ENCODE assay signal across 1 cellular context in the genomic region with DNA sequence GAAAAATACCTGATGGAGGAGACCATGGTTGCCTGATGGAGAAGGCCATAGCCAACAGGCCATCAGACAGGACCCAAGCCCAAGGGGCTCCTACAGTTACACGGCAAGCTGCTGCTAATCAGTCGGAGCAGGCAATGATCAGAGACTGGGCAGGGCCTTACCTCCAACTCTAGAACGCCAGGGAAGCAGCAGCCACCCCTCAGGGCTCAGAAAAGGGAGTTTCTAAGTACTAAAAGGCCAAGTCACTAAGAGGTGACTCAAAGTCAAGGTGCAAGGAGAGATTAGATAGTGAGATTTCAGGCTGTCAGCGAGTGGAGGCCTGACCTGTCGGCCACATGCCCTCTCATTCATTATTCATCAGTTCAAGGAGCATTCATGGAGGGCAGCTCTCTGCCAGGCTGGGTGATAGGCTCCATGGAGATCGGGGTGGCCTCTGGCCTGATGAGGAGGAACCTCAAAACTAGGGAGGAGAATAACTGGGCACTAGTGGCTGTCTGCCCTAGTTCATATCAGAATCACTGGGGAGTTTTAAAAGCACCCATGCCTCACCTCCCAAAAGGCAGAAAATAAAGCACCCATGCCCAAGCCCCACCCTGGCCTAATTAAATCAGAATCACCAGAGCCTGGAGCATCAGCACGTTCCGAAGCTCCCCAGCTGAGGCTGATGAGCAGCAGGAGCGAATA.
TF ChIP-seq lines count a peak whose summit lies in the region.

No MANE protein-coding gene starts in this region.

TF ChIP-seq in K562, 482 proteins besides CTCF, POLR2A, EP300 and RAD21 (continued from another document and continues in another):
- no peak for TF ChIP-seq CAMTA2 (CRISPR knock-in tag; conservative IDR thresholded peaks at IDR 0.05)
- TF ChIP-seq, protein P1, sequence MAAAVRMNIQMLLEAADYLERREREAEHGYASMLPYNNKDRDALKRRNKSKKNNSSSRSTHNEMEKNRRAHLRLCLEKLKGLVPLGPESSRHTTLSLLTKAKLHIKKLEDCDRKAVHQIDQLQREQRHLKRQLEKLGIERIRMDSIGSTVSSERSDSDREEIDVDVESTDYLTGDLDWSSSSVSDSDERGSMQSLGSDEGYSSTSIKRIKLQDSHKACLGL (CRISPR knock-in tag; IDR thresholded peaks at IDR 0.05; ENCODE audit: borderline replicate concordance, poor library complexity, severe bottlenecking): no peak
- TF ChIP-seq, protein P2, sequence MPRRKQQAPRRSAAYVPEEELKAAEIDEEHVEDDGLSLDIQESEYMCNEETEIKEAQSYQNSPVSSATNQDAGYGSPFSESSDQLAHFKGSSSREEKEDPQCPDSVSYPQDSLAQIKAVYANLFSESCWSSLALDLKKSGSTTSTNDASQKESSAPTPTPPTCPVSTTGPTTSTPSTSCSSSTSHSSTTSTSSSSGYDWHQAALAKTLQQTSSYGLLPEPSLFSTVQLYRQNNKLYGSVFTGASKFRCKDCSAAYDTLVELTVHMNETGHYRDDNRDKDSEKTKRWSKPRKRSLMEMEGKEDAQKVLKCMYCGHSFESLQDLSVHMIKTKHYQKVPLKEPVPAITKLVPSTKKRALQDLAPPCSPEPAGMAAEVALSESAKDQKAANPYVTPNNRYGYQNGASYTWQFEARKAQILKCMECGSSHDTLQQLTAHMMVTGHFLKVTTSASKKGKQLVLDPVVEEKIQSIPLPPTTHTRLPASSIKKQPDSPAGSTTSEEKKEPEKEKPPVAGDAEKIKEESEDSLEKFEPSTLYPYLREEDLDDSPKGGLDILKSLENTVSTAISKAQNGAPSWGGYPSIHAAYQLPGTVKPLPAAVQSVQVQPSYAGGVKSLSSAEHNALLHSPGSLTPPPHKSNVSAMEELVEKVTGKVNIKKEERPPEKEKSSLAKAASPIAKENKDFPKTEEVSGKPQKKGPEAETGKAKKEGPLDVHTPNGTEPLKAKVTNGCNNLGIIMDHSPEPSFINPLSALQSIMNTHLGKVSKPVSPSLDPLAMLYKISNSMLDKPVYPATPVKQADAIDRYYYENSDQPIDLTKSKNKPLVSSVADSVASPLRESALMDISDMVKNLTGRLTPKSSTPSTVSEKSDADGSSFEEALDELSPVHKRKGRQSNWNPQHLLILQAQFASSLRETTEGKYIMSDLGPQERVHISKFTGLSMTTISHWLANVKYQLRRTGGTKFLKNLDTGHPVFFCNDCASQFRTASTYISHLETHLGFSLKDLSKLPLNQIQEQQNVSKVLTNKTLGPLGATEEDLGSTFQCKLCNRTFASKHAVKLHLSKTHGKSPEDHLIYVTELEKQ (CRISPR knock-in tag; IDR thresholded peaks at IDR 0.05): no peak
- no peak for TF ChIP-seq GMEB1 (CRISPR knock-in tag; IDR thresholded peaks at IDR 0.05)
- no peak for TF ChIP-seq ZKSCAN3 (CRISPR knock-in tag; IDR thresholded peaks at IDR 0.05)
- no peak for TF ChIP-seq ZNF511 (CRISPR knock-in tag; IDR thresholded peaks at IDR 0.05)
- no peak for TF ChIP-seq NR2F6 (CRISPR knock-in tag; IDR thresholded peaks at IDR 0.05)
- no peak for TF ChIP-seq SNRNP70 (optimal IDR thresholded peaks at IDR 0.05; ENCODE audit: low read depth, low read length)
- no peak for TF ChIP-seq ARHGAP35 (IDR thresholded peaks at IDR 0.05; ENCODE audit: partially characterized antibody)
- no peak for TF ChIP-seq CGGBP1 (CRISPR knock-in tag; IDR thresholded peaks at IDR 0.05)
- TF ChIP-seq, protein P3, sequence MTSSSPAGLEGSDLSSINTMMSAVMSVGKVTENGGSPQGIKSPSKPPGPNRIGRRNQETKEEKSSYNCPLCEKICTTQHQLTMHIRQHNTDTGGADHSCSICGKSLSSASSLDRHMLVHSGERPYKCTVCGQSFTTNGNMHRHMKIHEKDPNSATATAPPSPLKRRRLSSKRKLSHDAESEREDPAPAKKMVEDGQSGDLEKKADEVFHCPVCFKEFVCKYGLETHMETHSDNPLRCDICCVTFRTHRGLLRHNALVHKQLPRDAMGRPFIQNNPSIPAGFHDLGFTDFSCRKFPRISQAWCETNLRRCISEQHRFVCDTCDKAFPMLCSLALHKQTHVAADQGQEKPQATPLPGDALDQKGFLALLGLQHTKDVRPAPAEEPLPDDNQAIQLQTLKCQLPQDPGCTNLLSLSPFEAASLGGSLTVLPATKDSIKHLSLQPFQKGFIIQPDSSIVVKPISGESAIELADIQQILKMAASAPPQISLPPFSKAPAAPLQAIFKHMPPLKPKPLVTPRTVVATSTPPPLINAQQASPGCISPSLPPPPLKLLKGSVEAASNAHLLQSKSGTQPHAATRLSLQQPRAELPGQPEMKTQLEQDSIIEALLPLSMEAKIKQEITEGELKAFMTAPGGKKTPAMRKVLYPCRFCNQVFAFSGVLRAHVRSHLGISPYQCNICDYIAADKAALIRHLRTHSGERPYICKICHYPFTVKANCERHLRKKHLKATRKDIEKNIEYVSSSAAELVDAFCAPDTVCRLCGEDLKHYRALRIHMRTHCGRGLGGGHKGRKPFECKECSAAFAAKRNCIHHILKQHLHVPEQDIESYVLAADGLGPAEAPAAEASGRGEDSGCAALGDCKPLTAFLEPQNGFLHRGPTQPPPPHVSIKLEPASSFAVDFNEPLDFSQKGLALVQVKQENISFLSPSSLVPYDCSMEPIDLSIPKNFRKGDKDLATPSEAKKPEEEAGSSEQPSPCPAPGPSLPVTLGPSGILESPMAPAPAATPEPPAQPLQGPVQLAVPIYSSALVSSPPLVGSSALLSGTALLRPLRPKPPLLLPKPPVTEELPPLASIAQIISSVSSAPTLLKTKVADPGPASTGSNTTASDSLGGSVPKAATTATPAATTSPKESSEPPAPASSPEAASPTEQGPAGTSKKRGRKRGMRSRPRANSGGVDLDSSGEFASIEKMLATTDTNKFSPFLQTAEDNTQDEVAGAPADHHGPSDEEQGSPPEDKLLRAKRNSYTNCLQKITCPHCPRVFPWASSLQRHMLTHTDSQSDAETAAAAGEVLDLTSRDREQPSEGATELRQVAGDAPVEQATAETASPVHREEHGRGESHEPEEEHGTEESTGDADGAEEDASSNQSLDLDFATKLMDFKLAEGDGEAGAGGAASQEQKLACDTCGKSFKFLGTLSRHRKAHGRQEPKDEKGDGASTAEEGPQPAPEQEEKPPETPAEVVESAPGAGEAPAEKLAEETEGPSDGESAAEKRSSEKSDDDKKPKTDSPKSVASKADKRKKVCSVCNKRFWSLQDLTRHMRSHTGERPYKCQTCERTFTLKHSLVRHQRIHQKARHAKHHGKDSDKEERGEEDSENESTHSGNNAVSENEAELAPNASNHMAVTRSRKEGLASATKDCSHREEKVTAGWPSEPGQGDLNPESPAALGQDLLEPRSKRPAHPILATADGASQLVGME (CRISPR knock-in tag; IDR thresholded peaks at IDR 0.05): no peak
- peak; percentile 22; the same call in 1 of the 2 replicates for TF ChIP-seq NBN (IDR thresholded peaks at IDR 0.05; ENCODE audit: low read depth)
- TF ChIP-seq CBFB (CRISPR knock-in tag; IDR thresholded peaks at IDR 0.05): no peak
- no peak for TF ChIP-seq U2AF1 (optimal IDR thresholded peaks at IDR 0.05; ENCODE audit: low read depth, low read length)
- no peak for TF ChIP-seq SAFB (IDR thresholded peaks at IDR 0.05; ENCODE audit: borderline replicate concordance, low read depth, low read length)
- TF ChIP-seq IFI16 (CRISPR knock-in tag; IDR thresholded peaks at IDR 0.05): no peak
- no peak for TF ChIP-seq ZBTB33 (CRISPR knock-in tag; IDR thresholded peaks at IDR 0.05)
- TF ChIP-seq PCBP2 (IDR thresholded peaks at IDR 0.05; ENCODE audit: low read depth, low read length, poor library complexity, severe bottlenecking): no peak
- TF ChIP-seq GATAD2B (IDR thresholded peaks at IDR 0.05; ENCODE audit: borderline replicate concordance): no peak
- no peak for TF ChIP-seq ETV1 (tag; conservative IDR thresholded peaks at IDR 0.05; ENCODE audit: low read depth)
- TF ChIP-seq NCOA1 (IDR thresholded peaks at IDR 0.05; ENCODE audit: low read depth): peak; percentile 69; the same call in 1 of the 2 replicates
- no peak for TF ChIP-seq SMAD3 (CRISPR knock-in tag; conservative IDR thresholded peaks at IDR 0.05)
- TF ChIP-seq GTF2B (IDR thresholded peaks at IDR 0.05; ENCODE audit: extremely low read depth, insufficient read length): no peak
- TF ChIP-seq HDAC8 (tag; IDR thresholded peaks at IDR 0.05): no peak
- no peak for TF ChIP-seq XRCC5 (IDR thresholded peaks at IDR 0.05; ENCODE audit: low read depth, low read length)
- TF ChIP-seq TGIF2 (CRISPR knock-in tag; IDR thresholded peaks at IDR 0.05): no peak
- TF ChIP-seq ZNF830 (CRISPR knock-in tag; IDR thresholded peaks at IDR 0.05): no peak
- no peak for TF ChIP-seq ATF1 (CRISPR knock-in tag; IDR thresholded peaks at IDR 0.05)
- no peak for TF ChIP-seq ATF1 (tag; IDR thresholded peaks at IDR 0.05)
- TF ChIP-seq KDM1A (IDR thresholded peaks at IDR 0.05): peak; percentile 71 to 75
- no peak for TF ChIP-seq HMG20B (CRISPR knock-in tag; IDR thresholded peaks at IDR 0.05)
- no peak for TF ChIP-seq POLR2H (tag; IDR thresholded peaks at IDR 0.05; ENCODE audit: low read depth)
- no peak for TF ChIP-seq HOMEZ (CRISPR knock-in tag; IDR thresholded peaks at IDR 0.05)
- no peak for TF ChIP-seq ARID3A (IDR thresholded peaks at IDR 0.05; ENCODE audit: borderline replicate concordance, low read depth, low read length)
- peak; percentile 67 for TF ChIP-seq MYC (IDR thresholded peaks at IDR 0.05; ENCODE audit: low read depth, low read length)
- TF ChIP-seq MYC (CRISPR knock-in tag; IDR thresholded peaks at IDR 0.05; ENCODE audit: borderline replicate concordance, low read depth): no peak
- TF ChIP-seq L3MBTL2 (IDR thresholded peaks at IDR 0.05): peak; percentile 52; the same call in 1 of the 2 replicates
- TF ChIP-seq ZNF76 (CRISPR knock-in tag; IDR thresholded peaks at IDR 0.05; ENCODE audit: borderline replicate concordance): no peak
- no peak for TF ChIP-seq BACH1 (tag; IDR thresholded peaks at IDR 0.05)
- no peak for TF ChIP-seq POLR3G (IDR thresholded peaks at IDR 0.05; ENCODE audit: extremely low read depth, insufficient read length, insufficient replicate concordance)
- no peak for TF ChIP-seq KDM4B (IDR thresholded peaks at IDR 0.05; ENCODE audit: borderline replicate concordance in 2 of 2, low read depth in 1 of 2)
